In the genomic region with DNA sequence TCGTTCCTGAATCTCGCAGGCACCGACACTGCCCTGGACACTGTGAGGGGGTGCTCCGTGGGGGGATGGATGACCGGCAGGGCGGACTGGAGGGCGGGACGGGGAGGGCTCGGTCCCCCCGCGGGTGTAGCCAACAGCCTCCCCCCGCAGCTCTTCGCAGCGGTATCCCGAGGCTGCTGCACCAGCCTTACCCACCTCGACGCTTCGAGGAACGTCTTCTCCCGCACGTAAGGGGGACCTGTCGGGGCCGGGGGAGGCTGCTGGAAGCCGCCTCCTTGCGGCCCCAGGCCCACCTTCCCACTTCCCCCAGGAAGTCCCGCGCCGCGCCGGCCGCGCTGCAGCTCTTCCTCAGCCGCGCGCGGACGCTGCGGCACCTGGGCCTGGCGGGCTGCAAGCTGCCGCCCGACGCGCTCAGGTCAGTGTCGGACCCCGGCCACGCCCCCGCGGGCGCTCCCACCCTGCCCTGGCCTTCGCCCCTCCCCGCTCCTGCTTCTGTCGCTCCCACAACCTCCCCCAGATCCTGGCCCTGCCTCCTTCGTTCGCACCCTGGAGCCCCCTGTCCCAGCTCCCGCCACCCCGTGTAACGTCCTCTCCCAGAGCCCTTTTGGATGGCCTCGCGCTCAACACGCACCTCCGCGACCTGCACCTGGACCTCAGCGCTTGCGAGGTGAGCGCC, we compare ENCODE assay signal across 1 cellular context.
TF ChIP-seq lines count a peak whose summit lies in the region.

No MANE protein-coding gene starts in this region.

TF ChIP-seq in H1, 55 proteins besides CTCF, POLR2A, EP300 and RAD21:
- TF ChIP-seq KDM4A (IDR thresholded peaks at IDR 0.05; ENCODE audit: low read depth, low read length, severe bottlenecking) (peak; percentile 17), GABPA (IDR thresholded peaks at IDR 0.05; ENCODE audit: borderline replicate concordance, insufficient read depth, low read length) (no peak; the same call in 1 of the 2 replicates), CTBP2 (IDR thresholded peaks at IDR 0.05; ENCODE audit: borderline replicate concordance, insufficient read depth, insufficient read length, low read length) (no peak), RNF2 (IDR thresholded peaks at IDR 0.05; ENCODE audit: borderline replicate concordance, low read depth, low read length, missing control alignments, poor library complexity, severe bottlenecking) (no peak), ASH2L (IDR thresholded peaks at IDR 0.05; ENCODE audit: low read length) (no peak), ZNF274 (IDR thresholded peaks at IDR 0.05; ENCODE audit: borderline replicate concordance, extremely low read depth, low read length) (no peak)
- TF ChIP-seq, protein P1, sequence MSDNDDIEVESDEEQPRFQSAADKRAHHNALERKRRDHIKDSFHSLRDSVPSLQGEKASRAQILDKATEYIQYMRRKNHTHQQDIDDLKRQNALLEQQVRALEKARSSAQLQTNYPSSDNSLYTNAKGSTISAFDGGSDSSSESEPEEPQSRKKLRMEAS (IDR thresholded peaks at IDR 0.05) = no peak
- TF ChIP-seq, protein P2, sequence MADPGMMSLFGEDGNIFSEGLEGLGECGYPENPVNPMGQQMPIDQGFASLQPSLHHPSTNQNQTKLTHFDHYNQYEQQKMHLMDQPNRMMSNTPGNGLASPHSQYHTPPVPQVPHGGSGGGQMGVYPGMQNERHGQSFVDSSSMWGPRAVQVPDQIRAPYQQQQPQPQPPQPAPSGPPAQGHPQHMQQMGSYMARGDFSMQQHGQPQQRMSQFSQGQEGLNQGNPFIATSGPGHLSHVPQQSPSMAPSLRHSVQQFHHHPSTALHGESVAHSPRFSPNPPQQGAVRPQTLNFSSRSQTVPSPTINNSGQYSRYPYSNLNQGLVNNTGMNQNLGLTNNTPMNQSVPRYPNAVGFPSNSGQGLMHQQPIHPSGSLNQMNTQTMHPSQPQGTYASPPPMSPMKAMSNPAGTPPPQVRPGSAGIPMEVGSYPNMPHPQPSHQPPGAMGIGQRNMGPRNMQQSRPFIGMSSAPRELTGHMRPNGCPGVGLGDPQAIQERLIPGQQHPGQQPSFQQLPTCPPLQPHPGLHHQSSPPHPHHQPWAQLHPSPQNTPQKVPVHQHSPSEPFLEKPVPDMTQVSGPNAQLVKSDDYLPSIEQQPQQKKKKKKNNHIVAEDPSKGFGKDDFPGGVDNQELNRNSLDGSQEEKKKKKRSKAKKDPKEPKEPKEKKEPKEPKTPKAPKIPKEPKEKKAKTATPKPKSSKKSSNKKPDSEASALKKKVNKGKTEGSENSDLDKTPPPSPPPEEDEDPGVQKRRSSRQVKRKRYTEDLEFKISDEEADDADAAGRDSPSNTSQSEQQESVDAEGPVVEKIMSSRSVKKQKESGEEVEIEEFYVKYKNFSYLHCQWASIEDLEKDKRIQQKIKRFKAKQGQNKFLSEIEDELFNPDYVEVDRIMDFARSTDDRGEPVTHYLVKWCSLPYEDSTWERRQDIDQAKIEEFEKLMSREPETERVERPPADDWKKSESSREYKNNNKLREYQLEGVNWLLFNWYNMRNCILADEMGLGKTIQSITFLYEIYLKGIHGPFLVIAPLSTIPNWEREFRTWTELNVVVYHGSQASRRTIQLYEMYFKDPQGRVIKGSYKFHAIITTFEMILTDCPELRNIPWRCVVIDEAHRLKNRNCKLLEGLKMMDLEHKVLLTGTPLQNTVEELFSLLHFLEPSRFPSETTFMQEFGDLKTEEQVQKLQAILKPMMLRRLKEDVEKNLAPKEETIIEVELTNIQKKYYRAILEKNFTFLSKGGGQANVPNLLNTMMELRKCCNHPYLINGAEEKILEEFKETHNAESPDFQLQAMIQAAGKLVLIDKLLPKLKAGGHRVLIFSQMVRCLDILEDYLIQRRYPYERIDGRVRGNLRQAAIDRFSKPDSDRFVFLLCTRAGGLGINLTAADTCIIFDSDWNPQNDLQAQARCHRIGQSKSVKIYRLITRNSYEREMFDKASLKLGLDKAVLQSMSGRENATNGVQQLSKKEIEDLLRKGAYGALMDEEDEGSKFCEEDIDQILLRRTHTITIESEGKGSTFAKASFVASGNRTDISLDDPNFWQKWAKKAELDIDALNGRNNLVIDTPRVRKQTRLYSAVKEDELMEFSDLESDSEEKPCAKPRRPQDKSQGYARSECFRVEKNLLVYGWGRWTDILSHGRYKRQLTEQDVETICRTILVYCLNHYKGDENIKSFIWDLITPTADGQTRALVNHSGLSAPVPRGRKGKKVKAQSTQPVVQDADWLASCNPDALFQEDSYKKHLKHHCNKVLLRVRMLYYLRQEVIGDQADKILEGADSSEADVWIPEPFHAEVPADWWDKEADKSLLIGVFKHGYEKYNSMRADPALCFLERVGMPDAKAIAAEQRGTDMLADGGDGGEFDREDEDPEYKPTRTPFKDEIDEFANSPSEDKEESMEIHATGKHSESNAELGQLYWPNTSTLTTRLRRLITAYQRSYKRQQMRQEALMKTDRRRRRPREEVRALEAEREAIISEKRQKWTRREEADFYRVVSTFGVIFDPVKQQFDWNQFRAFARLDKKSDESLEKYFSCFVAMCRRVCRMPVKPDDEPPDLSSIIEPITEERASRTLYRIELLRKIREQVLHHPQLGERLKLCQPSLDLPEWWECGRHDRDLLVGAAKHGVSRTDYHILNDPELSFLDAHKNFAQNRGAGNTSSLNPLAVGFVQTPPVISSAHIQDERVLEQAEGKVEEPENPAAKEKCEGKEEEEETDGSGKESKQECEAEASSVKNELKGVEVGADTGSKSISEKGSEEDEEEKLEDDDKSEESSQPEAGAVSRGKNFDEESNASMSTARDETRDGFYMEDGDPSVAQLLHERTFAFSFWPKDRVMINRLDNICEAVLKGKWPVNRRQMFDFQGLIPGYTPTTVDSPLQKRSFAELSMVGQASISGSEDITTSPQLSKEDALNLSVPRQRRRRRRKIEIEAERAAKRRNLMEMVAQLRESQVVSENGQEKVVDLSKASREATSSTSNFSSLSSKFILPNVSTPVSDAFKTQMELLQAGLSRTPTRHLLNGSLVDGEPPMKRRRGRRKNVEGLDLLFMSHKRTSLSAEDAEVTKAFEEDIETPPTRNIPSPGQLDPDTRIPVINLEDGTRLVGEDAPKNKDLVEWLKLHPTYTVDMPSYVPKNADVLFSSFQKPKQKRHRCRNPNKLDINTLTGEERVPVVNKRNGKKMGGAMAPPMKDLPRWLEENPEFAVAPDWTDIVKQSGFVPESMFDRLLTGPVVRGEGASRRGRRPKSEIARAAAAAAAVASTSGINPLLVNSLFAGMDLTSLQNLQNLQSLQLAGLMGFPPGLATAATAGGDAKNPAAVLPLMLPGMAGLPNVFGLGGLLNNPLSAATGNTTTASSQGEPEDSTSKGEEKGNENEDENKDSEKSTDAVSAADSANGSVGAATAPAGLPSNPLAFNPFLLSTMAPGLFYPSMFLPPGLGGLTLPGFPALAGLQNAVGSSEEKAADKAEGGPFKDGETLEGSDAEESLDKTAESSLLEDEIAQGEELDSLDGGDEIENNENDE (IDR thresholded peaks at IDR 0.05; ENCODE audit: insufficient replicate concordance, low read length) = no peak
